19 cellular contexts compared by ENCODE assay signal in genomic region chrX:153939573-153939972, GRCh38.
"Had no signal": no experiment of that assay in that cellular context is flagged by ENCODE, and none has a peak within 500 bp of the region (broad histone marks: within the 10 kb centered on the region; RNA-seq: fewer than 3 reads in every experiment).

No MANE protein-coding gene starts in this region.

- H3K27ac ChIP-seq: gastrocnemius medialis, heart left ventricle, left lung, neural progenitor cell, suprapubic skin had no signal

- DNase-seq: activated CD4-positive, alpha-beta memory T cell treated with anti-CD3 and anti-CD28 coated beads, Interleukin-2, amount 10 ng/mL, durations not matched to agents 7 days and 5 days; activated CD4-positive, alpha-beta T cell treated with anti-CD3 and anti-CD28 coated beads for 48 hours; activated naive CD4-positive, alpha-beta T cell treated with anti-CD3 and anti-CD28 coated beads for 36 hours; activated T-cell treated with anti-CD3 and anti-CD28 coated beads, Interleukin-2, amount 50 U/mL, for 24 hours; cerebellar nuclear complex; cortex of kidney; effector CD4-positive, alpha-beta T cell; gastrocnemius medialis; heart left ventricle; left lung; mucosa of descending colon; naive thymus-derived CD4-positive, alpha-beta T cell; stimulated activated CD8-positive, alpha-beta memory T cell treated with anti-CD3 and anti-CD28 coated beads, Interleukin-4, amount 100 ng/mL, for 48 hours; stimulated activated naive CD4-positive, alpha-beta T cell treated with Interleukin-2 at 50 U/mL for 16 hours had no signal

- H3K4me3 Mint-ChIP-seq: activated CD4-positive, alpha-beta memory T cell treated with anti-CD3 and anti-CD28 coated beads, Interleukin-2, amount 10 ng/mL, durations not matched to agents 7 days and 5 days; activated naive CD4-positive, alpha-beta T cell treated with anti-CD3 and anti-CD28 coated beads for 36 hours; activated T-cell treated with anti-CD3 and anti-CD28 coated beads, Interleukin-2, amount 50 U/mL, for 24 hours; neural progenitor cell; type B pancreatic cell had no signal

- H3K4me1 ChIP-seq: neural progenitor cell had no signal

- H3K36me3 Mint-ChIP-seq: neural progenitor cell, type B pancreatic cell had no signal

- H3K36me3 ChIP-seq: gastrocnemius medialis, heart left ventricle, neural progenitor cell, suprapubic skin had no signal

- H3K9me3 Mint-ChIP-seq: activated CD4-positive, alpha-beta memory T cell treated with anti-CD3 and anti-CD28 coated beads, Interleukin-2, amount 10 ng/mL, durations not matched to agents 7 days and 5 days; activated naive CD4-positive, alpha-beta T cell treated with anti-CD3 and anti-CD28 coated beads for 36 hours; activated T-cell treated with anti-CD3 and anti-CD28 coated beads, Interleukin-2, amount 50 U/mL, for 24 hours; activated T-helper 2 cell treated with anti-CD3 and anti-CD28 coated beads, Interferon-gamma antibody, Interleukin-2, Interleukin-4, amounts not matched to agents 10 μg/mL and 5 μg/mL and 100 μg/mL, durations not matched to agents 14 hours and 24 hours and 36 hours; naive thymus-derived CD4-positive, alpha-beta T cell; type B pancreatic cell had no signal

- H3K9me3 ChIP-seq: gastrocnemius medialis, heart left ventricle, left lung, mucosa of descending colon, suprapubic skin had no signal

- H3K27ac Mint-ChIP-seq: activated CD4-positive, alpha-beta memory T cell treated with anti-CD3 and anti-CD28 coated beads, Interleukin-2, amount 10 ng/mL, durations not matched to agents 7 days and 5 days; activated naive CD4-positive, alpha-beta T cell treated with anti-CD3 and anti-CD28 coated beads for 36 hours; activated T-helper 2 cell treated with anti-CD3 and anti-CD28 coated beads, Interferon-gamma antibody, Interleukin-2, Interleukin-4, amounts not matched to agents 10 μg/mL and 5 μg/mL and 100 μg/mL, durations not matched to agents 14 hours and 24 hours and 36 hours; neural progenitor cell; progenitor cell of endocrine pancreas; type B pancreatic cell had no signal

- ATAC-seq: gastrocnemius medialis; heart left ventricle; left lung; mucosa of descending colon; naive thymus-derived CD4-positive, alpha-beta T cell had no signal

- H3K27me3 ChIP-seq: gastrocnemius medialis, neural progenitor cell, suprapubic skin had no signal

- H3K27me3 Mint-ChIP-seq: activated CD4-positive, alpha-beta memory T cell treated with anti-CD3 and anti-CD28 coated beads, Interleukin-2, amount 10 ng/mL, durations not matched to agents 7 days and 5 days; naive thymus-derived CD4-positive, alpha-beta T cell; progenitor cell of endocrine pancreas; type B pancreatic cell had no signal

- H3K4me3 ChIP-seq: gastrocnemius medialis, heart left ventricle, left lung, mucosa of descending colon, neural progenitor cell, suprapubic skin had no signal
